In genomic region chr17:2780931-2781454, GRCh38 we compare ENCODE assay signal across 1 cellular context.
TF ChIP-seq lines count a peak whose summit lies in the region.

No MANE protein-coding gene starts in this region.

TF ChIP-seq in SK-N-SH, 30 proteins besides CTCF, POLR2A, EP300 and RAD21 (continued from another document):
- no peak for TF ChIP-seq IRF3 (IDR thresholded peaks at IDR 0.05; ENCODE audit: low read depth, low read length)
- no peak for TF ChIP-seq REST (IDR thresholded peaks at IDR 0.05; ENCODE audit: low read depth, low read length)
- no peak for TF ChIP-seq FOXM1 (IDR thresholded peaks at IDR 0.05; ENCODE audit: low read depth)
- TF ChIP-seq GATA2 (CRISPR knock-in tag; IDR thresholded peaks at IDR 0.05), result no peak
- TF ChIP-seq USF2 (IDR thresholded peaks at IDR 0.05; ENCODE audit: borderline replicate concordance, low read depth, low read length), result no peak
- no peak for TF ChIP-seq FOXJ3 (CRISPR knock-in tag; IDR thresholded peaks at IDR 0.05)
- no peak for TF ChIP-seq CHD2 (IDR thresholded peaks at IDR 0.05; ENCODE audit: low read length, partially characterized antibody)
- no peak for TF ChIP-seq FOSL2 (IDR thresholded peaks at IDR 0.05; ENCODE audit: borderline replicate concordance, low read depth)
- TF ChIP-seq GABPA (IDR thresholded peaks at IDR 0.05; ENCODE audit: low read depth), result no peak
- no peak for TF ChIP-seq TCF12 (IDR thresholded peaks at IDR 0.05)
